In genomic region chr6:34056301-34056700, GRCh38 we compare ENCODE assay signal across 9 cellular contexts.
A peak's percentile ranks its signal among the peaks of the same experiment; 100 is the strongest.
DNase-seq lines count a peak whose midpoint lies in the region; ATAC-seq and TF ChIP-seq lines count a peak whose summit lies in the region.
"Had no signal": no experiment of that assay in that cellular context is flagged by ENCODE, and none has a peak within 500 bp of the region (broad histone marks: within the 10 kb centered on the region; RNA-seq: fewer than 3 reads in every experiment).

No MANE protein-coding gene starts in this region.

- no peak for TF ChIP-seq CTCF in MCF 10A (IDR thresholded peaks at IDR 0.05; ENCODE audit: unreplicated experiment)
- TF ChIP-seq CTCF in ascending aorta (IDR thresholded peaks at IDR 0.05) = no peak
- TF ChIP-seq CTCF in kidney epithelial cell (IDR thresholded peaks at IDR 0.05; ENCODE audit: insufficient read depth, low read length, poor library complexity, severe bottlenecking) = no peak
- TF ChIP-seq CTCF in vagina (IDR thresholded peaks at IDR 0.05) = no peak

- BruUV-seq in MCF 10A (replicated peaks; lab: Mats Ljungman, UMichigan) = no TSS peak

- DNase-seq in T47D (ENCODE audit: low read depth in 1 of 2, low spot score in 1 of 2) (peak; percentile 51 to 97), MCF 10A (ENCODE audit: unreplicated experiment) (no peak), ascending aorta (ENCODE audit: low spot score in 2 of 2) (no peak), kidney epithelial cell (ENCODE audit: low read depth) (peak; percentile 26), vagina (ENCODE audit: extremely low spot score in 2 of 2) (no peak), NCI-H128 (lab: John Stamatoyannopoulos, UW; ENCODE audit: unreplicated experiment) (no peak)
- DNase-seq: activated naive CD8-positive, alpha-beta T cell treated with anti-CD3 and anti-CD28 coated beads, Interleukin-2, amount 10 ng/mL, durations not matched to agents 7 days and 5 days had no signal

- intact Hi-C loops in MCF 10A (cut with micrococcal nuclease) = no loop called here
- intact Hi-C loops in ascending aorta (cut with DNase I) = no loop called here
- intact Hi-C loops in vagina (cut with DNase I) = no loop called here

- no peak for TF ChIP-seq POLR2A in vagina (IDR thresholded peaks at IDR 0.05)

- H3K9me3 ChIP-seq in ascending aorta = no peaks in the 10 kb centered on the region
- H3K9me3 ChIP-seq in vagina = no peaks in the 10 kb centered on the region

- no peak overlapping the region for H3K27ac Mint-ChIP-seq in MCF 10A (ENCODE audit: low read depth, unreplicated experiment)
- H3K27ac Mint-ChIP-seq: activated naive CD8-positive, alpha-beta T cell treated with anti-CD3 and anti-CD28 coated beads, Interleukin-2, amount 10 ng/mL, durations not matched to agents 7 days and 5 days had no signal

- H3K4me1 Mint-ChIP-seq in MCF 10A (ENCODE audit: insufficient read depth, unreplicated experiment) = peaks cover 7% of the 10 kb centered on the region
- H3K4me1 Mint-ChIP-seq: activated naive CD8-positive, alpha-beta T cell treated with anti-CD3 and anti-CD28 coated beads, Interleukin-2, amount 10 ng/mL, durations not matched to agents 7 days and 5 days had no signal

- ATAC-seq in GM21367 (IDR thresholded peaks at IDR 0.05; ENCODE audit: unreplicated experiment) (no peak), GM19324 (IDR thresholded peaks at IDR 0.05; ENCODE audit: low FRiP score, unreplicated experiment) (no peak)

- POLR2A ChIA-PET in MCF 10A (lab: Yijun Ruan, JAX) = no interaction called here

- H3K27me3 Mint-ChIP-seq in MCF 10A (ENCODE audit: insufficient read depth, unreplicated experiment) = peaks cover 14% of the 10 kb centered on the region

- H3K36me3 ChIP-seq in ascending aorta (no peaks in the 10 kb centered on the region), kidney epithelial cell (ENCODE audit: control insufficient read depth, insufficient read depth, low read length) (no peaks in the 10 kb centered on the region), vagina (no peaks in the 10 kb centered on the region)

- H3K27ac ChIP-seq in ascending aorta = no peak overlapping the region
- H3K27ac ChIP-seq in vagina = peak overlapping the region; percentile 42

- H3K27me3 ChIP-seq in ascending aorta (no peaks in the 10 kb centered on the region), kidney epithelial cell (ENCODE audit: control insufficient read depth, insufficient read depth, low read length) (peaks cover 11% of the 10 kb centered on the region), vagina (no peaks in the 10 kb centered on the region)

- H3K4me3 ChIP-seq in ascending aorta = peak overlapping the region; percentile 10 to 51
- no peak overlapping the region for H3K4me3 ChIP-seq in kidney epithelial cell (ENCODE audit: low read depth, low read length)
- peak overlapping the region; percentile 24 to 29 for H3K4me3 ChIP-seq in vagina

- H3K36me3 Mint-ChIP-seq in MCF 10A (ENCODE audit: insufficient read depth, unreplicated experiment) = no peaks in the 10 kb centered on the region
- H3K36me3 Mint-ChIP-seq: activated naive CD8-positive, alpha-beta T cell treated with anti-CD3 and anti-CD28 coated beads, Interleukin-2, amount 10 ng/mL, durations not matched to agents 7 days and 5 days had no signal

- H3K4me3 Mint-ChIP-seq in MCF 10A (ENCODE audit: unreplicated experiment) = no peak overlapping the region
- H3K4me3 Mint-ChIP-seq: activated naive CD8-positive, alpha-beta T cell treated with anti-CD3 and anti-CD28 coated beads, Interleukin-2, amount 10 ng/mL, durations not matched to agents 7 days and 5 days had no signal

- no peaks in the 10 kb centered on the region for H3K9me3 Mint-ChIP-seq in MCF 10A (ENCODE audit: unreplicated experiment)
- H3K9me3 Mint-ChIP-seq: activated naive CD8-positive, alpha-beta T cell treated with anti-CD3 and anti-CD28 coated beads, Interleukin-2, amount 10 ng/mL, durations not matched to agents 7 days and 5 days had no signal

- no peaks in the 10 kb centered on the region for H3K4me1 ChIP-seq in ascending aorta
- peaks cover 19% of the 10 kb centered on the region for H3K4me1 ChIP-seq in vagina

- in situ Hi-C loops in T47D (cut with HindIII; ENCODE audit: low pct_unique_long_range_greater_than_20kb, low sequenced_read_pairs) = no loop called here

- CTCF ChIA-PET in MCF 10A (lab: Yijun Ruan, JAX) = interaction anchor here (0.8 kb wide), 1 partner anchor 11 kb away, joined by 3 read pairs; no protein-coding TSS in a partner anchor

Comparison
In these comparisons a context has a peak if more than half of its experiments do, and no peak if none do; other contexts are left out.
1. DNase-seq: peak in T47D (2 of 2) and kidney epithelial cell (single experiment); none in MCF 10A (single experiment), ascending aorta (0 of 2), vagina (0 of 2) and NCI-H128 (single experiment).